10 cellular contexts compared by ENCODE assay signal in the genomic region with DNA sequence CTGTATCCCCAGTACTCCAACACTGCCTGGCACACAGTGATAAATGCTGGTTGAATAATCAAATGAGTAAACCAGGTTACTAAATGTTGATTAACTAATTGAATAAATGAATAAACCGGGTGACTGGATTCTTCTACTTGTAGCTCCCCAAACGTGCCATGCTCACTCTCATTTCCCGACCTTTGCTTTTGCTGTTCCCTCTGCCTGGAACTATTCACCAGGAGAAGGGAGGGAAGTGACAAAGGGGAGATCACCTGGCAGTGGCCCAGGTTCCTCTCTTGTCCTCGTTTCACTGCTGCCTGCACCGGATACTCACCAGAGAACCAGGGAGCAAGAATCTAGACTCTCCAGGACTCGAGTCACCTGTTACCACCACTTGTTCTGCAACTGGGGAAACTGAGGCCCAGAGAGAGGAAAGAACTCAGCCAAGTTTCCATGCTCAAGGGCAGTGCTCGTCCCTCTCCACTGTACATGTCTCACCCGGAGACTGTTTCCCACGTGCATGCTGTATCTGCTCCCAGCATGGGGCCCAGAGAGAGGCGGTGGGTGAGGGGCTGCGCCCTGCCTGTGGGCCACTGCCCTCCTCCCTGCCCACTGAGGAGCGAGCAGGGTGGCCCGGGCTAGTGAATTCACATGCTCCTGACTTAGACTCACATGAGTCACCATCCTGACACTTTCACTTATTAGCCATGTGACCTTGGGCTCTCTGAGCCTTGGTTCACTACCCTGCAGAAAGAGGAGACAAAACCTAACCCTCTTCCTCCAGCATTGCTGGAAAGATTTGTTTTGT. TPM values are rescaled to one million over a fixed set of nuclear protein-coding genes. Genes with fewer than 3 reads are reported as not detected.
DNase-seq lines count a peak whose midpoint lies in the region; ATAC-seq, FAIRE-seq and TF ChIP-seq lines count a peak whose summit lies in the region.
"Had no signal": no experiment of that assay in that cellular context is flagged by ENCODE, and none has a peak within 500 bp of the region (broad histone marks: within the 10 kb centered on the region; RNA-seq: fewer than 3 reads in every experiment).

No MANE protein-coding gene starts in this region.

- intact Hi-C loops in pancreas (cut with DNase I), result no loop called here
- intact Hi-C loops in esophagus muscularis mucosa (cut with DNase I), result no loop called here

- H3K36me3 ChIP-seq in pancreas, result no peaks in the 10 kb centered on the region
- H3K36me3 ChIP-seq in esophagus muscularis mucosa, result no peaks in the 10 kb centered on the region
- H3K36me3 ChIP-seq: SJCRH30 had no signal

- peaks cover 0 to 5% (median 0%) of the 10 kb centered on the region in 3 donors for H3K4me1 ChIP-seq in pancreas
- no peaks in the 10 kb centered on the region for H3K4me1 ChIP-seq in esophagus muscularis mucosa
- H3K4me1 ChIP-seq: SJCRH30 had no signal

- no peak for FAIRE-seq in pancreas (lab: Jason Lieb, UNC)
- FAIRE-seq: endometrium had no signal

- TF ChIP-seq CTCF in pancreas (IDR thresholded peaks at IDR 0.05) (no peak), esophagus muscularis mucosa (IDR thresholded peaks at IDR 0.05) (no peak)

- no peak overlapping the region for H3K4me3 ChIP-seq in pancreas
- no peak overlapping the region for H3K4me3 ChIP-seq in esophagus muscularis mucosa
- H3K4me3 ChIP-seq: SJCRH30 had no signal

- peak; percentile 86 for ATAC-seq in esophagus mucosa
- peak; percentile 69 to 96 (median 82) for ATAC-seq in pancreas

- WGBS in pancreas, 2 donors, result 36 to 37% methylated on average over 13 of the region's 13 CpGs
- WGBS in esophagus muscularis mucosa, result 53% methylated on average over 13 of the region's 13 CpGs

- H3K27ac Mint-ChIP-seq in activated T-cell treated with anti-CD3 and anti-CD28 coated beads, Interleukin-2, amount 50 U/mL, for 24 hours, result no peak overlapping the region

- H3K36me3 Mint-ChIP-seq in activated T-cell treated with anti-CD3 and anti-CD28 coated beads, Interleukin-2, amount 50 U/mL, for 24 hours (ENCODE audit: low read depth), result no peaks in the 10 kb centered on the region

- H3K27ac ChIP-seq in pancreas (peak overlapping the region in 1 of 4 donors; percentile 30), esophagus muscularis mucosa (replicated peaks in 1 of 4) (no peak overlapping the region)
- H3K27ac ChIP-seq: SJCRH30 had no signal

- H3K9me3 ChIP-seq in pancreas (no peaks in the 10 kb centered on the region), esophagus muscularis mucosa (no peaks in the 10 kb centered on the region)
- H3K9me3 ChIP-seq: SJCRH30 had no signal

- TF ChIP-seq EP300 in esophagus muscularis mucosa (IDR thresholded peaks at IDR 0.05), result no peak

- peaks cover 8% of the 10 kb centered on the region for H3K27me3 Mint-ChIP-seq in activated T-cell treated with anti-CD3 and anti-CD28 coated beads, Interleukin-2, amount 50 U/mL, for 24 hours

- no peak for TF ChIP-seq POLR2A in esophagus muscularis mucosa (IDR thresholded peaks at IDR 0.05; ENCODE audit: low read depth)

- no peaks in the 10 kb centered on the region for H3K4me1 Mint-ChIP-seq in activated T-cell treated with anti-CD3 and anti-CD28 coated beads, Interleukin-2, amount 50 U/mL, for 24 hours (ENCODE audit: low read depth)

- H3K27me3 ChIP-seq in pancreas, result no peaks in the 10 kb centered on the region
- peaks cover 0 to 43% (median 0%) of the 10 kb centered on the region in 4 donors for H3K27me3 ChIP-seq in esophagus muscularis mucosa

- DNase-seq in GM04503 (ENCODE audit: low read depth) (peak; percentile 9), NOMO-1 treated with DMSO at 0.1 percent for 48 hours (lab: John Stamatoyannopoulos, UW; ENCODE audit: unreplicated experiment) (peak; percentile 67), pancreas (no peak), GM19240 (ENCODE audit: insufficient read length, low spot score) (no peak), NCI-H187 (lab: John Stamatoyannopoulos, UW) (no peak), esophagus muscularis mucosa (ENCODE audit: extremely low spot score) (no peak)
- DNase-seq in activated T-cell treated with anti-CD3 and anti-CD28 coated beads, Interleukin-2, amount 50 U/mL, for 24 hours, result no peak

- H3K4me3 Mint-ChIP-seq in activated T-cell treated with anti-CD3 and anti-CD28 coated beads, Interleukin-2, amount 50 U/mL, for 24 hours, result no peak overlapping the region

- H3K9me3 Mint-ChIP-seq in activated T-cell treated with anti-CD3 and anti-CD28 coated beads, Interleukin-2, amount 50 U/mL, for 24 hours, result no peaks in the 10 kb centered on the region

RNA-seq across cellular contexts. Expression of a gene that starts 17.7 kb away (rescaled TPM):
- 26.2 TPM for total RNA-seq in esophagus mucosa
- 10 to 100 TPM; 10.5 to 23.5 (median 14.7) TPM for total RNA-seq in pancreas
- polyA plus RNA-seq in pancreas, result 10 to 100 TPM; 54.4 to 66.7 TPM
- 10 to 100 TPM; 20.7 to 36.1 (median 23.1) TPM for total RNA-seq in esophagus muscularis mucosa

RNA-seq across cellular contexts. Expression of a gene that starts 41.6 kb away (rescaled TPM):
- 0.16 TPM for total RNA-seq in esophagus mucosa
- total RNA-seq in pancreas, result under 1 TPM; 0.12 to 0.87 (median 0.46) TPM
- 1 to 10 TPM; 3.3 to 5.7 TPM for polyA plus RNA-seq in pancreas
- 1 to 10 TPM in 3 of 4 donors, not detected in 1; 1.8 to 2.5 (median 2.5) TPM for total RNA-seq in esophagus muscularis mucosa

Comparison
In these comparisons a context has a peak if more than half of its experiments do, and no peak if none do; other contexts are left out.
1. DNase-seq: peak in GM04503 (single experiment) and NOMO-1 treated with DMSO at 0.1 percent for 48 hours (single experiment); none in pancreas (0 of 6), GM19240 (single experiment), NCI-H187 (0 of 2), esophagus muscularis mucosa (single experiment) and activated T-cell treated with anti-CD3 and anti-CD28 coated beads, Interleukin-2, amount 50 U/mL, for 24 hours (single experiment).